Comparison of ENCODE assay signal across 10 cellular contexts in the genomic region with DNA sequence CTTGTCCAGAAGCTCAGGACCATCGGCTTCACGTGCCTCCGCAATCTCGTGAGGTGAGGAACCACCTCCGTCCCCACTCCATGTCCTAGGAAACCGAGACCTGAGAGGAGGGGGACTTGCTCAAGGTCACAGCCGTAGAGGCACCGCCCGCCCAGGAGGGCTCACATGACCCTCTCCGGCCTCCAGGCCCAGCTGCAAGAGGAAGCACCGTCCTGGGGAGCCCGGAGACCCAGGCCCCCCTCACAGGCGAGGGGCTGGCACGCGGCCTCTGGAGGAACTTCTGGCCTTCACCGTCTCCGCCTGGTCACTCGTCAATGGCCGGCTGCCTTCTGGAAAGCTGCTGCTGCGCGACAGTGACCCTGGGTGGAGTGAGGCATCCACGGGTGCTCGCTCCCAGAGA. TPM values are rescaled to one million over a fixed set of nuclear protein-coding genes. Genes with fewer than 3 reads are reported as not detected.
DNase-seq lines count a peak whose midpoint lies in the region; ATAC-seq, FAIRE-seq and TF ChIP-seq lines count a peak whose summit lies in the region.
"Had no signal": no experiment of that assay in that cellular context is flagged by ENCODE, and none has a peak within 500 bp of the region (broad histone marks: within the 10 kb centered on the region; RNA-seq: fewer than 3 reads in every experiment).

No MANE protein-coding gene starts in this region.

- H3K27ac ChIP-seq in K562 (ENCODE audit: extremely low read depth, low read depth, low read length) (no peak overlapping the region), neutrophil (peak overlapping the region; percentile 96), H9 (ENCODE audit: insufficient read length, low read depth, low read length) (no peak overlapping the region), WERI-Rb-1 (no peak overlapping the region)

- in situ Hi-C loops in K562 (cut with MboI): no loop called here

- H2BK5ac ChIP-seq in H9 (ENCODE audit: insufficient read length, low read length): no peak overlapping the region

- no peak overlapping the region for H3K56ac ChIP-seq in H9 (ENCODE audit: insufficient read length, low read depth, low read length)

- H2BK20ac ChIP-seq in H9 (ENCODE audit: low read depth, low read length, poor library complexity, severe bottlenecking): no peak overlapping the region

- no peak overlapping the region for H4K8ac ChIP-seq in H9 (replicated peaks; ENCODE audit: insufficient read length, low read depth, low read length)

- no peak overlapping the region for H2BK12ac ChIP-seq in H9 (ENCODE audit: insufficient read length, low read depth, low read length)

- peaks cover 5% of the 10 kb centered on the region for H3K9me1 ChIP-seq in K562 (ENCODE audit: control insufficient read depth, insufficient read depth, low read length)

- intact Hi-C loops in K562 (cut with micrococcal nuclease): no loop called here

- no peak overlapping the region for H3K27ac Mint-ChIP-seq in H9

- H3K9me3 Mint-ChIP-seq in H9: no peaks in the 10 kb centered on the region

- H3K4me1 Mint-ChIP-seq in H9: peaks cover 5 to 14% of the 10 kb centered on the region in 2 experiments; a peak in 3 of 4 replicates

- peak overlapping the region; percentile 52 for H3K4me3 ChIP-seq in GM06990 (replicated peaks; ENCODE audit: low read depth, low read length)
- no peak overlapping the region for H3K4me3 ChIP-seq in K562
- peak overlapping the region; percentile 61 to 89 for H3K4me3 ChIP-seq in neutrophil (ENCODE audit: low read depth in 1 of 2, low read length in 1 of 2)
- H3K4me3 ChIP-seq in WERI-Rb-1 (ENCODE audit: low read depth, low read length): no peak overlapping the region

- no peak overlapping the region for H3K23ac ChIP-seq in H9 (ENCODE audit: insufficient read length, low read depth, low read length)

- H2BK120ac ChIP-seq in H9 (ENCODE audit: low read depth, low read length, poor library complexity, severe bottlenecking): no peak overlapping the region

- H3K79me1 ChIP-seq in H9 (ENCODE audit: insufficient read depth, low read depth, low read length, poor library complexity, severe bottlenecking): no peaks in the 10 kb centered on the region

- no peaks in the 10 kb centered on the region for H3K27me3 Mint-ChIP-seq in H9 (ENCODE audit: low read depth)

- H3K4me3 Mint-ChIP-seq in H9: no peak overlapping the region

- H3K23me2 ChIP-seq in H9 (ENCODE audit: insufficient read length, low read depth, low read length, poor library complexity, severe bottlenecking): no peaks in the 10 kb centered on the region

- no peaks in the 10 kb centered on the region for H4K20me1 ChIP-seq in K562 (replicated peaks; ENCODE audit: control insufficient read depth, insufficient read depth, low read length)
- no peaks in the 10 kb centered on the region for H4K20me1 ChIP-seq in H9 (ENCODE audit: control insufficient read depth, insufficient read depth, insufficient read length)

- H3K4ac ChIP-seq in H9 (ENCODE audit: low read depth, low read length): no peak overlapping the region

- TF ChIP-seq CTCF in GM06990 (IDR thresholded peaks at IDR 0.05; ENCODE audit: insufficient read depth, low read length, poor library complexity, severe bottlenecking) (no peak), K562 (IDR thresholded peaks at IDR 0.05 in 2 of 3, conservative IDR thresholded peaks at IDR 0.05 in 1 of 3; ENCODE audit: insufficient read depth in 2 of 3, low read depth in 1 of 3, low read length in 3 of 3) (no peak), neutrophil (IDR thresholded peaks at IDR 0.05) (no peak), H9 (conservative IDR thresholded peaks at IDR 0.05) (no peak), WERI-Rb-1 (IDR thresholded peaks at IDR 0.05; ENCODE audit: low read depth, low read length) (no peak)

- BruUV-seq in K562 (replicated peaks; lab: Mats Ljungman, UMichigan): no TSS peak

- no peak for TF ChIP-seq POLR2A in K562 (conservative IDR thresholded peaks at IDR 0.05)

- peak overlapping the region in 1 of 2 experiments; percentile 8; a peak in 1 of 4 replicates for H3K9ac ChIP-seq in K562 (ENCODE audit: insufficient read depth in 1 of 2, low read depth in 2 of 2, low read length in 2 of 2)
- H3K9ac ChIP-seq in H9 (ENCODE audit: extremely low read depth, insufficient read length, low read length): no peak overlapping the region

- H2AFZ ChIP-seq in K562 (ENCODE audit: low read depth, low read length) (peak overlapping the region; percentile 43; the same call in 1 of the 2 replicates), H9 (ENCODE audit: low read length) (no peak overlapping the region)

- no peak overlapping the region for H3T11ph ChIP-seq in H9 (ENCODE audit: low read length)

- FAIRE-seq in K562 (lab: Jason Lieb, UNC): no peak

- H3K4me1 ChIP-seq in K562 (replicated peaks in 1 of 2; ENCODE audit: control insufficient read depth in 2 of 2, insufficient read depth in 2 of 2, low read length in 2 of 2) (peaks cover 12 to 16% of the 10 kb centered on the region in 2 experiments), neutrophil (ENCODE audit: control insufficient read depth in 1 of 2, insufficient read depth in 1 of 2, low read depth in 1 of 2, low read length in 1 of 2) (peaks cover 56 to 59% of the 10 kb centered on the region in 2 experiments), H9 (ENCODE audit: insufficient read depth, low read length) (no peaks in the 10 kb centered on the region; the same call in 1 of the 2 replicates)

- H3K9me3 ChIP-seq in K562 (replicated peaks; ENCODE audit: control insufficient read depth, insufficient read depth, low read depth, low read length) (no peaks in the 10 kb centered on the region), neutrophil (no peaks in the 10 kb centered on the region), H9 (ENCODE audit: control insufficient read depth, low read depth, low read length) (no peaks in the 10 kb centered on the region), WERI-Rb-1 (ENCODE audit: severe bottlenecking) (no peaks in the 10 kb centered on the region)

- TF ChIP-seq RAD21 in K562 (CRISPR knock-in tag; conservative IDR thresholded peaks at IDR 0.05 in 1 of 2, IDR thresholded peaks at IDR 0.05 in 1 of 2): no peak

- H3K79me2 ChIP-seq in K562 (ENCODE audit: control insufficient read depth, insufficient read depth, low read length) (no peaks in the 10 kb centered on the region), H9 (ENCODE audit: insufficient read depth, low read length) (no peaks in the 10 kb centered on the region)

- CTCF ChIA-PET in K562 (lab: Yijun Ruan, JAX; ENCODE audit: low intra/inter-chr PET ratio): no interaction called here

- no peak overlapping the region for H2BK15ac ChIP-seq in H9 (ENCODE audit: low read depth, low read length)

- no peak for TF ChIP-seq EP300 in K562 (IDR thresholded peaks at IDR 0.05; ENCODE audit: low read length)

- H4K5ac ChIP-seq in H9 (ENCODE audit: insufficient read length, low read depth, low read length): no peak overlapping the region

- H3K36me3 ChIP-seq in GM06990 (ENCODE audit: control insufficient read depth, insufficient read depth, low read length): no peaks in the 10 kb centered on the region
- H3K36me3 ChIP-seq in K562 (ENCODE audit: control insufficient read depth, insufficient read depth, low read length): no peaks in the 10 kb centered on the region
- H3K36me3 ChIP-seq in neutrophil: no peaks in the 10 kb centered on the region
- H3K36me3 ChIP-seq in WERI-Rb-1: no peaks in the 10 kb centered on the region

- no peak overlapping the region for H2AK5ac ChIP-seq in H9 (ENCODE audit: insufficient read length, low read length)

- H3K4me2 ChIP-seq in K562 (ENCODE audit: insufficient read depth, low read length): no peak overlapping the region
- no peak overlapping the region for H3K4me2 ChIP-seq in H9 (ENCODE audit: insufficient read depth, insufficient read length, low read length)

- H3K27me3 ChIP-seq in GM06990 (replicated peaks; ENCODE audit: control insufficient read depth, insufficient read depth, low read length) (no peaks in the 10 kb centered on the region), K562 (ENCODE audit: control insufficient read depth in 2 of 2, insufficient read depth in 2 of 2, low read length in 2 of 2) (peaks cover 3 to 13% of the 10 kb centered on the region in 2 experiments; a peak in 4 of 5 replicates), neutrophil (no peaks in the 10 kb centered on the region), H9 (ENCODE audit: insufficient read depth, low read length) (no peaks in the 10 kb centered on the region), WERI-Rb-1 (ENCODE audit: insufficient read depth, low read depth, severe bottlenecking) (no peaks in the 10 kb centered on the region)

- WGBS in K562 (ENCODE audit: insufficient coverage, low coverage, missing lambda C conversion rate): 71% methylated on average over 23 of the region's 23 CpGs
- WGBS in H9 (ENCODE audit: extremely low coverage, insufficient read length, low lambda C conversion rate): no CpG with 5 or more reads among the region's 23 CpGs

- H3K18ac ChIP-seq in H9 (ENCODE audit: insufficient read length, low read depth, low read length): no peak overlapping the region

- no peaks in the 10 kb centered on the region for H3K36me3 Mint-ChIP-seq in H9 (ENCODE audit: insufficient read depth in 1 of 3, low read depth in 3 of 3)

- ATAC-seq in HG02870 (IDR thresholded peaks at IDR 0.05; ENCODE audit: unreplicated experiment): peak; percentile 4
- ATAC-seq in K562: peak; percentile 0; the same call in 1 of the 3 replicates
- no peak for ATAC-seq in HG03280 (IDR thresholded peaks at IDR 0.05; ENCODE audit: unreplicated experiment)

- DNase-seq in GM06990 (ENCODE audit: extremely low read depth, insufficient read length) (no peak), K562 (ENCODE audit: extremely low read depth in 1 of 4, low spot score in 3 of 4) (no peak), H9 (no peak), WERI-Rb-1 (no peak), HuH-7.5 (ENCODE audit: low spot score) (no peak)
- DNase-seq: NCI-H446 treated with DMSO at 0.1 percent for 48 hours, T1000 had no signal

- H3K14ac ChIP-seq in H9 (ENCODE audit: insufficient read depth, low read length): no peak overlapping the region; the same call in 1 of the 2 replicates

- H4K91ac ChIP-seq in H9 (ENCODE audit: insufficient read length, low read depth, low read length): no peak overlapping the region

- POLR2A ChIA-PET in K562 (lab: Yijun Ruan, JAX): interaction anchor here (0.6 to 17.3 kb wide), 9 partner anchors 7 to 347 kb away, joined by 3 to 338 read pairs (median 4); partner anchors contain the start of gene FAM78A

RNA-seq across cellular contexts. Expression of gene FAM78A, which starts 24.2 kb away (rescaled TPM):
- total RNA-seq in K562 (2011; cell fraction: chromatin; rRNA removed; ENCODE audit: low replicate concordance): 38.6 and 86.5 TPM in 2 replicates
- total RNA-seq in K562 (2011; cell fraction: nucleolus; rRNA removed): 61.2 and 70.5 TPM in 2 replicates
- total RNA-seq in K562 (2011; cell fraction: nucleoplasm; rRNA removed): 59.7 and 74.0 TPM in 2 replicates
- 55.5 and 85.8 TPM in 2 replicates for total RNA-seq in K562 (2014; rRNA removed)
- 23.7 and 28.6 TPM in 2 replicates for total RNA-seq in K562 (2014; rRNA removed; fragmentation: Illumina TruSeq; extraction: Trizol)
- total RNA-seq in K562 (2015; rRNA removed; fragmentation: Illumina TruSeq; extraction: Trizol): 55.6 and 55.9 TPM in 2 replicates
- total RNA-seq in K562 (2021): 103 and 105 TPM in 2 replicates
- 29.9 and 50.1 TPM in 2 replicates for polyA plus RNA-seq in K562 (2011; rRNA removed)
- 60.0 and 102 TPM in 2 replicates for polyA plus RNA-seq in K562 (2011; cell fraction: cytosol; rRNA removed)
- 43.9 and 60.4 TPM in 2 replicates for polyA plus RNA-seq in K562 (2011; cell fraction: nucleus; rRNA removed)
- 66.9 and 81.0 TPM in 2 replicates for polyA plus RNA-seq in K562 (2012)
- polyA plus RNA-seq in K562 (2014; fragmentation: Illumina TruSeq; extraction: Trizol): 65.0 and 68.7 TPM in 2 replicates
- polyA plus RNA-seq in K562 (2014; fragmentation: Nextera tagmentation; extraction: Ambion mirVana): 1 to 10 TPM in 1 of 2 experiments, under 1 TPM in 1; 0.56 to 1.2 TPM
- polyA plus RNA-seq in K562 (2014; rRNA removed): 55.2 and 59.6 TPM in 2 replicates
- polyA minus RNA-seq in K562 (2011; rRNA and poly(A)+ RNA removed): 23.2 and 33.4 TPM in 2 replicates
- 57.5 and 69.4 TPM in 2 replicates for polyA minus RNA-seq in K562 (2011; cell fraction: cytosol; rRNA and poly(A)+ RNA removed)
- polyA minus RNA-seq in K562 (2011; cell fraction: nucleus; rRNA and poly(A)+ RNA removed): 13.3 and 20.8 TPM in 2 replicates
- 1.9 and 2.1 TPM in 2 replicates for total RNA-seq in H9 (2021)

RNA-seq across cellular contexts. Expression of gene PLPP7, which starts 37.4 kb away (rescaled TPM):
- 0.49 TPM in 1 of 2 replicates, not detected in the other for total RNA-seq in K562 (2011; cell fraction: chromatin; rRNA removed; ENCODE audit: low replicate concordance)
- total RNA-seq in K562 (2011; cell fraction: nucleolus; rRNA removed): 1.1 and 1.2 TPM in 2 replicates
- total RNA-seq in K562 (2011; cell fraction: nucleoplasm; rRNA removed): 0.66 and 0.99 TPM in 2 replicates
- 0.23 and 0.65 TPM in 2 replicates for total RNA-seq in K562 (2014; rRNA removed)
- total RNA-seq in K562 (2014; rRNA removed; fragmentation: Illumina TruSeq; extraction: Trizol): not detected in 2 replicates
- 0.18 and 0.30 TPM in 2 replicates for total RNA-seq in K562 (2015; rRNA removed; fragmentation: Illumina TruSeq; extraction: Trizol)
- 0.56 and 0.93 TPM in 2 replicates for total RNA-seq in K562 (2021)
- polyA plus RNA-seq in K562 (2011; rRNA removed): 0.18 and 0.41 TPM in 2 replicates
- polyA plus RNA-seq in K562 (2011; cell fraction: cytosol; rRNA removed): 0.48 and 0.50 TPM in 2 replicates
- 0.68 and 0.87 TPM in 2 replicates for polyA plus RNA-seq in K562 (2011; cell fraction: nucleus; rRNA removed)
- polyA plus RNA-seq in K562 (2012): 0.64 and 1.3 TPM in 2 replicates
- polyA plus RNA-seq in K562 (2014; fragmentation: Illumina TruSeq; extraction: Trizol): 0.09 and 0.37 TPM in 2 replicates
- polyA plus RNA-seq in K562 (2014; fragmentation: Nextera tagmentation; extraction: Ambion mirVana): not detected
- polyA plus RNA-seq in K562 (2014; rRNA removed): 0.86 TPM in 1 of 2 replicates, not detected in the other
- polyA minus RNA-seq in K562 (2011; rRNA and poly(A)+ RNA removed): 0.09 and 0.11 TPM in 2 replicates
- not detected in 2 replicates for polyA minus RNA-seq in K562 (2011; cell fraction: cytosol; rRNA and poly(A)+ RNA removed)
- 0.13 and 1.00 TPM in 2 replicates for polyA minus RNA-seq in K562 (2011; cell fraction: nucleus; rRNA and poly(A)+ RNA removed)
- total RNA-seq in H9 (2021): 1.9 and 2.4 TPM in 2 replicates

Comparison
In these comparisons a context has a peak if more than half of its experiments do, and no peak if none do; other contexts are left out.
1. H3K4me3 ChIP-seq: peak in GM06990 (single experiment) and neutrophil (2 of 2); none in K562 (single experiment) and WERI-Rb-1 (single experiment).